ENCODE assay signal across 8 cellular contexts in genomic region chr3:196941846-196942225, GRCh38. TPM values are rescaled to one million over a fixed set of nuclear protein-coding genes. Genes with fewer than 3 reads are reported as not detected.
A peak's percentile ranks its signal among the peaks of the same experiment; 100 is the strongest.
DNase-seq lines count a peak whose midpoint lies in the region; FAIRE-seq and TF ChIP-seq lines count a peak whose summit lies in the region.

No MANE protein-coding gene starts in this region.

- H3K4me3 ChIP-seq in HFF-Myc (replicated peaks; ENCODE audit: low read depth, low read length): peak overlapping the region; percentile 100
- H3K4me3 ChIP-seq in NB4 (ENCODE audit: low read depth, low read length): peak overlapping the region; percentile 97

- H3K9me3 Mint-ChIP-seq in activated CD4-positive, alpha-beta T cell treated with anti-CD3 and anti-CD28 coated beads, Interleukin-2, amount 10 ng/mL, durations not matched to agents 24 days and 14 days: peaks cover 3% of the 10 kb centered on the region

- DNase-seq in GM12892 (ENCODE audit: insufficient read length) (peak; percentile 52), HFF-Myc (ENCODE audit: extremely low read depth, low read depth) (no peak), NB4 (ENCODE audit: low read depth) (peak; percentile 80), dermis blood vessel endothelial cell (peak; percentile 64), midbrain (lab: John Stamatoyannopoulos, UW) (peak; percentile 33), OCI-M2 (lab: John Stamatoyannopoulos, UW; ENCODE audit: unreplicated experiment) (no peak)
- peak; percentile 88 for DNase-seq in activated CD4-positive, alpha-beta T cell treated with anti-CD3 and anti-CD28 coated beads, Interleukin-2, amount 10 ng/mL, durations not matched to agents 24 days and 14 days
- DNase-seq in stimulated activated CD8-positive, alpha-beta memory T cell treated with anti-CD3 and anti-CD28 coated beads, Interleukin-2, amount 100 ng/mL, for 48 hours (ENCODE audit: low read depth in 2 of 2): peak; percentile 38 to 55

- FAIRE-seq in GM12892 (lab: Jason Lieb, UNC): peak; percentile 5

- peaks cover 2% of the 10 kb centered on the region for H3K27me3 Mint-ChIP-seq in activated CD4-positive, alpha-beta T cell treated with anti-CD3 and anti-CD28 coated beads, Interleukin-2, amount 10 ng/mL, durations not matched to agents 24 days and 14 days

- H3K36me3 Mint-ChIP-seq in activated CD4-positive, alpha-beta T cell treated with anti-CD3 and anti-CD28 coated beads, Interleukin-2, amount 10 ng/mL, durations not matched to agents 24 days and 14 days (ENCODE audit: low read depth): peaks cover 52% of the 10 kb centered on the region

- TF ChIP-seq POLR2A in GM12892 (IDR thresholded peaks at IDR 0.05; ENCODE audit: low read depth, low read length): no peak
- TF ChIP-seq POLR2A in NB4 (IDR thresholded peaks at IDR 0.05; ENCODE audit: extremely low read depth, insufficient read length): no peak

- H3K4me3 Mint-ChIP-seq in activated CD4-positive, alpha-beta T cell treated with anti-CD3 and anti-CD28 coated beads, Interleukin-2, amount 10 ng/mL, durations not matched to agents 24 days and 14 days: peak overlapping the region; percentile 89

- intact Hi-C loops in activated CD4-positive, alpha-beta T cell treated with anti-CD3 and anti-CD28 coated beads, Interleukin-2, amount 10 ng/mL, durations not matched to agents 24 days and 14 days (cut with micrococcal nuclease): loop anchor here (1.0 to 2.0 kb wide), 7 partner anchors 27 to 439 kb away; partner anchors contain the start of genes CEP19, FBXO45, PIGX and RNF168

- H3K27ac Mint-ChIP-seq in activated CD4-positive, alpha-beta T cell treated with anti-CD3 and anti-CD28 coated beads, Interleukin-2, amount 10 ng/mL, durations not matched to agents 24 days and 14 days: peak overlapping the region; percentile 95

- peaks cover 41% of the 10 kb centered on the region for H3K4me1 Mint-ChIP-seq in activated CD4-positive, alpha-beta T cell treated with anti-CD3 and anti-CD28 coated beads, Interleukin-2, amount 10 ng/mL, durations not matched to agents 24 days and 14 days

- TF ChIP-seq CTCF in HFF-Myc (IDR thresholded peaks at IDR 0.05; ENCODE audit: low read depth, low read length, missing control alignments) (no peak), NB4 (IDR thresholded peaks at IDR 0.05; ENCODE audit: low read depth, low read length) (no peak)

RNA-seq across cellular contexts. Expression of gene NCBP2, which starts 0.5 kb away (rescaled TPM):
- polyA plus RNA-seq in GM12892 (2012; ENCODE audit: missing spikeins): 94.9 TPM
- 101 and 105 TPM in 2 replicates for total RNA-seq in activated CD4-positive, alpha-beta T cell treated with anti-CD3 and anti-CD28 coated beads, Interleukin-2, amount 10 ng/mL, durations not matched to agents 24 days and 14 days
- 65.2 and 65.4 TPM in 2 replicates for total RNA-seq in dermis blood vessel endothelial cell

RNA-seq across cellular contexts. Expression of gene PIGZ, which starts 26.8 kb away (rescaled TPM):
- polyA plus RNA-seq in GM12892 (2012; ENCODE audit: missing spikeins): 3.3 TPM
- 1.7 and 1.9 TPM in 2 replicates for total RNA-seq in activated CD4-positive, alpha-beta T cell treated with anti-CD3 and anti-CD28 coated beads, Interleukin-2, amount 10 ng/mL, durations not matched to agents 24 days and 14 days
- total RNA-seq in dermis blood vessel endothelial cell: 3.9 and 7.0 TPM in 2 replicates

Comparison
In these comparisons a context has a peak if more than half of its experiments do, and no peak if none do; other contexts are left out.
1. DNase-seq: peak in GM12892 (single experiment), NB4 (single experiment), activated CD4-positive, alpha-beta T cell treated with anti-CD3 and anti-CD28 coated beads, Interleukin-2, amount 10 ng/mL, durations not matched to agents 24 days and 14 days (single experiment), dermis blood vessel endothelial cell (single experiment), midbrain (single experiment) and stimulated activated CD8-positive, alpha-beta memory T cell treated with anti-CD3 and anti-CD28 coated beads, Interleukin-2, amount 100 ng/mL, for 48 hours (2 of 2); none in HFF-Myc (single experiment) and OCI-M2 (single experiment).